33 cellular contexts compared by ENCODE assay signal in the genomic region with DNA sequence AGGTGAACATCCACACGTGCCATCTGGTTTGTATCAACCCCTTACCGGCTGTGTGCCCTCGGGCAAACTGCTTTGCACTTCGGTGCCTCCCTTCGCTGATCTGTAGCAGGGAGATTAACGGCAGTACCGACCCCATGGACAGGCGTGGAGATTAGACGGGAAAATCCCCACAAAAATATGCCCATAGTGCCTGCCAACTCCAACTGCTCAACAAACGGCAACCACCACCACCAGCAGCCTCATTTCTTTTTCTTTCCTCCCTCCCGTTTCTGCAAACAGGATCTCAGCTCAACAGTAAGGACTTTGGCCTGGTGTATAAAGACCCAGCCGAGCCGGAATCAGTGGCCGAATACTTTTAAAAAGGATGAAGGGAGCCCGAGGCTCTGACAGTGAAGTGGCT. TPM values are rescaled to one million over a fixed set of nuclear protein-coding genes. Genes with fewer than 3 reads are reported as not detected.
DNase-seq lines count a peak whose midpoint lies in the region; ATAC-seq and TF ChIP-seq lines count a peak whose summit lies in the region.
"Had no signal": no experiment of that assay in that cellular context is flagged by ENCODE, and none has a peak within 500 bp of the region (broad histone marks: within the 10 kb centered on the region; RNA-seq: fewer than 3 reads in every experiment).

No MANE protein-coding gene starts in this region.

- H3K9me3 Mint-ChIP-seq in brain (no peaks in the 10 kb centered on the region), neural progenitor cell (no peaks in the 10 kb centered on the region)
- H3K9me3 Mint-ChIP-seq: activated CD4-positive, alpha-beta T cell treated with anti-CD3 and anti-CD28 coated beads, Interleukin-2, amount 10 ng/mL, durations not matched to agents 24 days and 14 days; activated naive CD4-positive, alpha-beta T cell treated with anti-CD3 and anti-CD28 coated beads for 36 hours; endodermal cell; immature natural killer cell; nephron progenitor cell; stimulated activated naive CD8-positive, alpha-beta T cell treated with anti-CD3 and anti-CD28 coated beads, Interleukin-15, Interleukin-2, amounts not matched to agents 100 ng/mL and 50 ng/mL, for 24 hours had no signal

- peak overlapping the region in 3 of 5 experiments; percentile 34 to 65 (median 41) for H3K27ac Mint-ChIP-seq in brain
- H3K27ac Mint-ChIP-seq in neural progenitor cell = no peak overlapping the region
- H3K27ac Mint-ChIP-seq: activated CD4-positive, alpha-beta T cell treated with anti-CD3 and anti-CD28 coated beads, Interleukin-2, amount 10 ng/mL, durations not matched to agents 24 days and 14 days; activated naive CD4-positive, alpha-beta T cell treated with anti-CD3 and anti-CD28 coated beads for 36 hours; endodermal cell; immature natural killer cell; stimulated activated naive CD8-positive, alpha-beta T cell treated with anti-CD3 and anti-CD28 coated beads, Interleukin-15, Interleukin-2, amounts not matched to agents 100 ng/mL and 50 ng/mL, for 24 hours had no signal

- peak overlapping the region; percentile 49 for H3K27ac ChIP-seq in BLaER1
- peak overlapping the region; percentile 97; the same call in 1 of the 2 replicates for H3K27ac ChIP-seq in MM.1S (ENCODE audit: low read length)
- no peak overlapping the region for H3K27ac ChIP-seq in neural progenitor cell
- H3K27ac ChIP-seq: A549, cardiac muscle cell had no signal

- H3K27me3 Mint-ChIP-seq in brain = peaks cover 6% of the 10 kb centered on the region
- peaks cover 5% of the 10 kb centered on the region for H3K27me3 Mint-ChIP-seq in neural progenitor cell (ENCODE audit: insufficient read depth, low read depth)
- H3K27me3 Mint-ChIP-seq: stimulated activated naive CD8-positive, alpha-beta T cell treated with anti-CD3 and anti-CD28 coated beads, Interleukin-15, Interleukin-2, amounts not matched to agents 100 ng/mL and 50 ng/mL, for 24 hours had no signal

- no peak overlapping the region for H3K4me2 ChIP-seq in BLaER1
- peak overlapping the region; percentile 90; the same call in 1 of the 2 replicates for H3K4me2 ChIP-seq in MM.1S (ENCODE audit: low read depth, low read length)
- no peak overlapping the region for H3K4me2 ChIP-seq in neural progenitor cell
- H3K4me2 ChIP-seq: A549 had no signal

- H3K79me2 ChIP-seq in MM.1S (ENCODE audit: low read length) = peaks cover 78% of the 10 kb centered on the region
- H3K79me2 ChIP-seq in neural progenitor cell (ENCODE audit: low read depth) = no peaks in the 10 kb centered on the region

- H3K4me1 Mint-ChIP-seq in brain (peaks cover 95% of the 10 kb centered on the region), neural progenitor cell (peaks cover 48% of the 10 kb centered on the region)
- H3K4me1 Mint-ChIP-seq: immature natural killer cell had no signal

- H3K36me3 Mint-ChIP-seq in brain = no peaks in the 10 kb centered on the region
- H3K36me3 Mint-ChIP-seq in neural progenitor cell = peaks cover 2% of the 10 kb centered on the region
- H3K36me3 Mint-ChIP-seq: immature natural killer cell had no signal

- DNase-seq in MM.1S (no peak), neural progenitor cell (ENCODE audit: low spot score) (no peak), Ammon's horn (ENCODE audit: low spot score) (no peak), NCI-H446 (lab: John Stamatoyannopoulos, UW) (no peak)
- DNase-seq: activated CD4-positive, alpha-beta T cell treated with anti-CD3 and anti-CD28 coated beads, Interleukin-2, amount 10 ng/mL, durations not matched to agents 24 days and 14 days; activated naive CD4-positive, alpha-beta T cell treated with anti-CD3 and anti-CD28 coated beads for 36 hours; activated T-cell treated with anti-CD3 and anti-CD28 coated beads, Interleukin-2, amount 50 U/mL, for 48 hours; amniotic stem cell; Calu3; DND-41; endodermal cell; esophagus squamous epithelium; HCEC 1CT; hippocampal formation; immature natural killer cell; left ventricle myocardium superior; MG63; NCI-H1436; NCI-H510A treated with DMSO at 0.1 percent for 48 hours; nephron progenitor cell; RPMI8226; stimulated activated CD4-positive, alpha-beta T cell treated with anti-CD3 and anti-CD28 coated beads, Interleukin-15, amount 100 ng/mL, for 24 hours; T-helper 2 cell; trophoblast cell had no signal

- TF ChIP-seq CTCF in MM.1S (IDR thresholded peaks at IDR 0.05; ENCODE audit: low read length) (no peak), brain (conservative IDR thresholded peaks at IDR 0.05) (no peak), neural progenitor cell (IDR thresholded peaks at IDR 0.05) (no peak)

- no peaks in the 10 kb centered on the region for H3K9me3 ChIP-seq in BLaER1
- no peaks in the 10 kb centered on the region for H3K9me3 ChIP-seq in MM.1S (replicated peaks; ENCODE audit: insufficient read depth, low read length)
- no peaks in the 10 kb centered on the region for H3K9me3 ChIP-seq in neural progenitor cell (ENCODE audit: low read depth)
- H3K9me3 ChIP-seq: A549, esophagus squamous epithelium, MG63 had no signal

- H3K4me1 ChIP-seq in BLaER1 (peaks cover 88% of the 10 kb centered on the region), MM.1S (ENCODE audit: low read length) (peaks cover 42% of the 10 kb centered on the region), neural progenitor cell (peaks cover 32% of the 10 kb centered on the region)

- ATAC-seq in GM21737 (IDR thresholded peaks at IDR 0.05; ENCODE audit: unreplicated experiment) (no peak), GM18909 (IDR thresholded peaks at IDR 0.05; ENCODE audit: poor library complexity, unreplicated experiment) (no peak)
- ATAC-seq: A549, left ventricle myocardium superior, sciatic nerve had no signal

- H3K27me3 ChIP-seq in BLaER1 (no peaks in the 10 kb centered on the region), MM.1S (replicated peaks; ENCODE audit: insufficient read depth, low read length) (no peaks in the 10 kb centered on the region), neural progenitor cell (no peaks in the 10 kb centered on the region)
- H3K27me3 ChIP-seq: cardiac muscle cell, esophagus squamous epithelium, MG63 had no signal

- H3F3A ChIP-seq in MM.1S (ENCODE audit: insufficient read depth, low read length) = peaks cover 42% of the 10 kb centered on the region
- H3F3A ChIP-seq in neural progenitor cell (ENCODE audit: low read depth) = peaks cover 10% of the 10 kb centered on the region

- no peak overlapping the region for H3K4me3 Mint-ChIP-seq in brain
- H3K4me3 Mint-ChIP-seq in neural progenitor cell = no peak overlapping the region
- H3K4me3 Mint-ChIP-seq: activated CD4-positive, alpha-beta T cell treated with anti-CD3 and anti-CD28 coated beads, Interleukin-2, amount 10 ng/mL, durations not matched to agents 24 days and 14 days; activated naive CD4-positive, alpha-beta T cell treated with anti-CD3 and anti-CD28 coated beads for 36 hours; endodermal cell; immature natural killer cell; nephron progenitor cell; stimulated activated naive CD8-positive, alpha-beta T cell treated with anti-CD3 and anti-CD28 coated beads, Interleukin-15, Interleukin-2, amounts not matched to agents 100 ng/mL and 50 ng/mL, for 24 hours had no signal

- H2AFZ ChIP-seq in MM.1S (ENCODE audit: low read length) (no peak overlapping the region), neural progenitor cell (replicated peaks) (peak overlapping the region; percentile 19)

- peaks cover 93% of the 10 kb centered on the region for H4K20me1 ChIP-seq in BLaER1
- no peaks in the 10 kb centered on the region for H4K20me1 ChIP-seq in MM.1S (ENCODE audit: insufficient read depth, low read length)
- no peaks in the 10 kb centered on the region for H4K20me1 ChIP-seq in neural progenitor cell (ENCODE audit: low read depth)

- H3K9me2 ChIP-seq in MM.1S (replicated peaks; ENCODE audit: insufficient read depth, low read length) = no peaks in the 10 kb centered on the region

- H3K4me3 ChIP-seq in BLaER1 = no peak overlapping the region
- no peak overlapping the region for H3K4me3 ChIP-seq in MM.1S (ENCODE audit: low read length)
- no peak overlapping the region for H3K4me3 ChIP-seq in neural progenitor cell
- H3K4me3 ChIP-seq: A549, cardiac muscle cell, esophagus squamous epithelium, MG63 had no signal

- no peak overlapping the region for H3K9ac ChIP-seq in BLaER1
- H3K9ac ChIP-seq in MM.1S (ENCODE audit: low read length) = no peak overlapping the region
- no peak overlapping the region for H3K9ac ChIP-seq in neural progenitor cell

- H3K36me3 ChIP-seq in BLaER1 = peaks cover 67% of the 10 kb centered on the region
- H3K36me3 ChIP-seq in MM.1S (replicated peaks; ENCODE audit: insufficient read depth, low read length) = no peaks in the 10 kb centered on the region
- no peaks in the 10 kb centered on the region for H3K36me3 ChIP-seq in neural progenitor cell
- H3K36me3 ChIP-seq: cardiac muscle cell, esophagus squamous epithelium, MG63 had no signal

RNA-seq across cellular contexts. Expression of a gene that starts 31.0 kb away (rescaled TPM):
- polyA plus RNA-seq in brain (ENCODE audit: insufficient read depth, low read depth, low replicate concordance) = 6.0 TPM
- 0.54 and 0.59 TPM in 2 replicates for total RNA-seq in neural progenitor cell (ENCODE audit: low replicate concordance)
- total RNA-seq: SK-MEL-5 had no signal
